8 cellular contexts compared by ENCODE assay signal in the genomic region with DNA sequence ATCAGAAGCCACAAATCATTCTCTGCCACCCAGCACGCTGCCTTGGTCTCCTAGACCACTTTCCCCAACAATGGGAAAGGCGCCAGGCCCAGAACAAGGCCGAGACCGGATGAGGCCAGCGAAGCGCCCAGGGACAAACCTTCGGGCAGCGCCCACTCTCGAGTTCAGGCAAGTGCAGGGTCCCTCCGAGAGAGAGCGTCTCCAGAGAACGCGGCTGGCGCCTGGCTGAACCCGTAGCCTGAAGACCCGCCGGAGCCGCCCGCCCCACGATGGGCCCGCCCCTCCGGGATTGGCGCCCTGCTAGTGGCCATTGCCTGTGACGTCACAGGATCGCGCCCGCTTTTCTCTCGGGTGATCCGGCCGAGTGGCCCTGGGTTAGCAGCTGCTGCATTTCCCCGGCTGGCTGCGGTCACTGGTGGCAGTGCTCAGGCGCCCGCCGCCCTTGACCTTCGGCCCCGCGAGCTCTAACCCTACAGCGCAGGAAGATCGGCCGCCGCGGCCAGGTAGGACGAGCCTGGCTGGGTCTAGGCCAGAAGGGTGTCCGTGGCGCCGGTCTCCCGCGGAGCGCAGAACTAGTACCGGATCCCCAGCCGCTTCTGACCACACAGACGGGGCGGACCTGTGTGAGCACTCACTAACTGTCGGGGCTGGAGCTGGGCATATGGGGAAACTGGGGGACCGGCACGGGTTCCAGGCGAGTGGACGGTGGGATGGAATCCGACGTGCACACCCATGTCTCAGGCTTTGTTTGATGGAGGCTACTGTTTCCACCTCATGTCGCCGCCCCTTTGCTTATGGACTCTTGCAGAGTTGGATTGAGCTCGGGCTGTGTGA.
A peak's percentile ranks its signal among the peaks of the same experiment; 100 is the strongest.
DNase-seq lines count a peak whose midpoint lies in the region; ATAC-seq and TF ChIP-seq lines count a peak whose summit lies in the region.

A gene with protein sequence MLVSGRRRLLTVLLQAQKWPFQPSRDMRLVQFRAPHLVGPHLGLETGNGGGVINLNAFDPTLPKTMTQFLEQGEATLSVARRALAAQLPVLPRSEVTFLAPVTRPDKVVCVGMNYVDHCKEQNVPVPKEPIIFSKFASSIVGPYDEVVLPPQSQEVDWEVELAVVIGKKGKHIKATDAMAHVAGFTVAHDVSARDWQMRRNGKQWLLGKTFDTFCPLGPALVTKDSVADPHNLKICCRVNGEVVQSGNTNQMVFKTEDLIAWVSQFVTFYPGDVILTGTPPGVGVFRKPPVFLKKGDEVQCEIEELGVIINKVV (plus strand): TSS at position 339 of the 834 bp plus-strand sequence. CDS start 2,851 bp downstream, outside the sequence.

- ATAC-seq in HG03378 (IDR thresholded peaks at IDR 0.05; ENCODE audit: unreplicated experiment), result peak; percentile 85
- peak; percentile 95 for ATAC-seq in activated CD4-positive, CD25-positive, alpha-beta regulatory T cell treated with anti-CD3 and anti-CD28 coated beads, Interleukin-2, amount 50 U/mL, for 24 hours
- ATAC-seq in central memory CD8-positive, alpha-beta T cell (replicated peaks; ENCODE audit: extremely low read depth, poor library complexity, severe bottlenecking), result peak; percentile 91

- H3K4me1 Mint-ChIP-seq in central memory CD8-positive, alpha-beta T cell, result peaks cover 24% of the 10 kb centered on the region

- H3K36me3 Mint-ChIP-seq in central memory CD8-positive, alpha-beta T cell (ENCODE audit: insufficient read depth), result peaks cover 13% of the 10 kb centered on the region

- H3K4me3 Mint-ChIP-seq in central memory CD8-positive, alpha-beta T cell, result peak within 1 kb of the TSS; percentile 96

- no peaks in the 10 kb centered on the region for H3K27me3 Mint-ChIP-seq in central memory CD8-positive, alpha-beta T cell

- H3K9me3 Mint-ChIP-seq in central memory CD8-positive, alpha-beta T cell, result no peaks in the 10 kb centered on the region

- TF ChIP-seq POLR2A in GM19099 (IDR thresholded peaks at IDR 0.05; ENCODE audit: extremely low read depth, insufficient read length, low read depth), result peak; percentile 82

- DNase-seq in AG20443 (ENCODE audit: low spot score) (peak; percentile 99), NCI-H446 treated with DMSO at 0.1 percent for 48 hours (lab: John Stamatoyannopoulos, UW) (peak; percentile 56), iris pigment epithelial cell (ENCODE audit: low read depth) (peak; percentile 89)
- peak; percentile 84 to 85 for DNase-seq in central memory CD8-positive, alpha-beta T cell (ENCODE audit: low spot score in 2 of 2)
- DNase-seq in stimulated activated CD4-positive, alpha-beta T cell treated with anti-CD3 and anti-CD28 coated beads, Interleukin-12 subunit alpha, Interleukin-12 subunit beta, amount 100 ng/mL, for 4 hours, result peak; percentile 96

- peak within 1 kb of the TSS; percentile 96 for H3K27ac Mint-ChIP-seq in central memory CD8-positive, alpha-beta T cell (ENCODE audit: low read depth)

Comparison
In these comparisons a context has a peak if more than half of its experiments do, and no peak if none do; other contexts are left out.
1. Peak in every context shown above with its lines: DNase-seq and ATAC-seq.